25 cellular contexts compared by ENCODE assay signal in the genomic region with DNA sequence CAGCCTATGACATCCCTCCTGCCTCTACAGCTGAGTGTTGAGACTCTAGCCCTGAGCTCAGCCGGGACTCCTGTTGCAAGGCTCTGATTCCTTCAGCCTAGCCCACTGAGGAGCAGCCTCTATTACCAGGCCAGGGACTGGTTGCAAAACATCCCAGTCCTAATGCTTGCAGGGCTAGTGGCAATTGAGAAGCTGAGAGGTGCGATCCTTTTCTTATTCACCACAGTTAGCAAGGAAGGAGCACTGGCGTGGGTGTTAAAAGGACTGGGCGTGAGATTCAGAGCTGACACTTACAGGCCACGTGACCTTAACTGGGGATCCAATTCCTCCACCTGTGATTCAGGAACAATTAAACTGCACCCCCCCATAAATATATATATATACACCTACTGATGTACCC.
"Had no signal": no experiment of that assay in that cellular context is flagged by ENCODE, and none has a peak within 500 bp of the region (broad histone marks: within the 10 kb centered on the region; RNA-seq: fewer than 3 reads in every experiment).

No MANE protein-coding gene starts in this region.

- H3K4me3 ChIP-seq: left lung, lung, ovary, right atrium auricular region, right lobe of liver, smooth muscle cell, tibial nerve, upper lobe of left lung, vagina had no signal

- H3K4me1 ChIP-seq: right lobe of liver had no signal

- DNase-seq: hippocampal formation; kidney; left colon; left lung; mesendoderm; naive thymus-derived CD4-positive, alpha-beta T cell; ovary; right lobe of liver; stimulated activated CD4-positive, alpha-beta T cell treated with anti-CD3 and anti-CD28 coated beads, Interleukin-1b, Interleukin-23, amount 100 ng/mL, for 48 hours; stimulated activated CD4-positive, alpha-beta T cell treated with anti-CD3 and anti-CD28 coated beads, Interleukin-2, amount 100 ng/mL, for 48 hours; stimulated activated CD4-positive, alpha-beta T cell treated with anti-CD3 and anti-CD28 coated beads, Interleukin-4, amount 100 ng/mL, for 4 hours; stimulated activated CD8-positive, alpha-beta memory T cell treated with anti-CD3 and anti-CD28 coated beads, Interleukin-4, amount 100 ng/mL, for 48 hours; stimulated activated naive CD4-positive, alpha-beta T cell treated with Interleukin-2 at 50 U/mL for 16 hours; stimulated activated naive CD8-positive, alpha-beta T cell treated with anti-CD3 and anti-CD28 coated beads, Interleukin-15, amount 100 ng/mL, for 72 hours; substantia nigra; upper lobe of left lung had no signal

- H3K9me3 Mint-ChIP-seq: immature natural killer cell; mesothelial cell of epicardium; naive thymus-derived CD4-positive, alpha-beta T cell; stimulated activated memory B cell treated with anti-CD40 and anti-IgM and Interleukin-4, amounts not matched to agents 10 μg/mL and 1 μg/mL and 100 μg/mL, for 72 hours; stimulated activated naive CD8-positive, alpha-beta T cell treated with anti-CD3 and anti-CD28 coated beads, Interleukin-15, amount 100 ng/mL, for 72 hours had no signal

- H3K27me3 ChIP-seq: left lung, ovary, right atrium auricular region, right lobe of liver, tibial nerve, upper lobe of left lung, vagina had no signal

- H3K4me1 Mint-ChIP-seq: naive thymus-derived CD4-positive, alpha-beta T cell; stimulated activated memory B cell treated with anti-CD40 and anti-IgM and Interleukin-4, amounts not matched to agents 10 μg/mL and 1 μg/mL and 100 μg/mL, for 72 hours; stimulated activated naive CD8-positive, alpha-beta T cell treated with anti-CD3 and anti-CD28 coated beads, Interleukin-15, amount 100 ng/mL, for 72 hours had no signal

- H3K27ac Mint-ChIP-seq: immature natural killer cell; mesothelial cell of epicardium; naive thymus-derived CD4-positive, alpha-beta T cell; progenitor cell of endocrine pancreas; stimulated activated memory B cell treated with anti-CD40 and anti-IgM and Interleukin-4, amounts not matched to agents 10 μg/mL and 1 μg/mL and 100 μg/mL, for 72 hours; stimulated activated naive CD8-positive, alpha-beta T cell treated with anti-CD3 and anti-CD28 coated beads, Interleukin-15, amount 100 ng/mL, for 72 hours had no signal

- H3K36me3 ChIP-seq: left lung, ovary, right atrium auricular region, right lobe of liver, vagina had no signal

- H3K27me3 Mint-ChIP-seq: progenitor cell of endocrine pancreas; stimulated activated memory B cell treated with anti-CD40 and anti-IgM and Interleukin-4, amounts not matched to agents 10 μg/mL and 1 μg/mL and 100 μg/mL, for 72 hours had no signal

- H3K9me3 ChIP-seq: left lung, ovary, right atrium auricular region, right lobe of liver, tibial nerve, upper lobe of left lung, vagina had no signal

- H3K4me3 Mint-ChIP-seq: immature natural killer cell; mesothelial cell of epicardium; naive thymus-derived CD4-positive, alpha-beta T cell; stimulated activated memory B cell treated with anti-CD40 and anti-IgM and Interleukin-4, amounts not matched to agents 10 μg/mL and 1 μg/mL and 100 μg/mL, for 72 hours; stimulated activated naive CD8-positive, alpha-beta T cell treated with anti-CD3 and anti-CD28 coated beads, Interleukin-15, amount 100 ng/mL, for 72 hours had no signal

- H3K27ac ChIP-seq: left lung, ovary, right atrium auricular region, right lobe of liver, tibial nerve, upper lobe of left lung, vagina had no signal

- ATAC-seq: left colon; left lung; naive thymus-derived CD4-positive, alpha-beta T cell; right lobe of liver; stimulated activated memory B cell treated with anti-CD40 and anti-IgM and Interleukin-4, amounts not matched to agents 10 μg/mL and 1 μg/mL and 100 μg/mL, for 72 hours; stimulated activated naive CD8-positive, alpha-beta T cell treated with anti-CD3 and anti-CD28 coated beads, Interleukin-15, amount 100 ng/mL, for 72 hours had no signal
